38 cellular contexts compared by ENCODE assay signal in genomic region chr21:35370071-35370470, GRCh38.
"Had no signal": no experiment of that assay in that cellular context is flagged by ENCODE, and none has a peak within 500 bp of the region (broad histone marks: within the 10 kb centered on the region; RNA-seq: fewer than 3 reads in every experiment).

No MANE protein-coding gene starts in this region.

- H3K9me3 Mint-ChIP-seq: activated B cell treated with CpG ODN at 0.5 μM for 24 hours; activated CD4-positive, alpha-beta memory T cell treated with anti-CD3 and anti-CD28 coated beads for 36 hours; activated CD4-positive, alpha-beta T cell treated with anti-CD3 and anti-CD28 coated beads, Interleukin-2, amount 10 ng/mL, durations not matched to agents 24 days and 14 days; activated CD8-positive, alpha-beta T cell treated with anti-CD3 and anti-CD28 coated beads for 36 hours; activated naive CD4-positive, alpha-beta T cell treated with anti-CD3 and anti-CD28 coated beads for 36 hours; activated naive CD4-positive, alpha-beta T cell treated with anti-CD3 and anti-CD28 coated beads, Interleukin-2, amount 50 U/mL, for 72 hours; activated naive CD8-positive, alpha-beta T cell treated with anti-CD3 and anti-CD28 coated beads for 36 hours; activated T-cell treated with anti-CD3 and anti-CD28 coated beads, Interleukin-2, amount 50 U/mL, for 4 hours; activated T-cell treated with anti-CD3 and anti-CD28 coated beads, Interleukin-2, amount 50 U/mL, for 72 hours; activated T-helper 1 cell treated with anti-CD3 and anti-CD28 coated beads, Interleukin-12 subunit alpha, Interleukin-12 subunit beta, Interleukin-2, Interleukin-4 antibody, amounts not matched to agents 30 ng/mL and 10 ng/mL and 1 ng/mL, durations not matched to agents 14 hours and 24 hours and 36 hours; activated T-helper 17 cell treated with anti-CD3 and anti-CD28 coated beads, Interleukin-2, amount 50 U/mL, for 72 hours; T-helper 1 cell treated with Interleukin-12 subunit alpha and Interleukin-12 subunit beta and Interleukin-4 antibody, amounts not matched to agents 30 μg/mL and 1 μg/mL, for 36 hours; T-helper 2 cell treated with Interferon-gamma antibody and Interleukin-4, amounts not matched to agents 5 μg/mL and 100 μg/mL, for 36 hours had no signal

- H3K4me3 ChIP-seq: adrenal gland, body of pancreas, breast epithelium, cardiac muscle cell had no signal

- H3K4me1 Mint-ChIP-seq: activated B cell treated with CpG ODN at 0.5 μM for 24 hours; activated CD4-positive, alpha-beta T cell treated with anti-CD3 and anti-CD28 coated beads, Interleukin-2, amount 10 ng/mL, durations not matched to agents 24 days and 14 days; activated naive CD8-positive, alpha-beta T cell treated with anti-CD3 and anti-CD28 coated beads for 36 hours; activated T-helper 17 cell treated with anti-CD3 and anti-CD28 coated beads, Interleukin-2, amount 50 U/mL, for 72 hours had no signal

- H3K27ac Mint-ChIP-seq: activated B cell treated with CpG ODN at 0.5 μM for 24 hours; activated CD4-positive, alpha-beta memory T cell treated with anti-CD3 and anti-CD28 coated beads for 36 hours; activated CD4-positive, alpha-beta T cell treated with anti-CD3 and anti-CD28 coated beads, Interleukin-2, amount 10 ng/mL, durations not matched to agents 24 days and 14 days; activated CD8-positive, alpha-beta T cell treated with anti-CD3 and anti-CD28 coated beads for 36 hours; activated naive CD4-positive, alpha-beta T cell treated with anti-CD3 and anti-CD28 coated beads for 36 hours; activated naive CD4-positive, alpha-beta T cell treated with anti-CD3 and anti-CD28 coated beads, Interleukin-2, amount 50 U/mL, for 72 hours; activated naive CD8-positive, alpha-beta T cell treated with anti-CD3 and anti-CD28 coated beads for 36 hours; activated T-cell treated with anti-CD3 and anti-CD28 coated beads, Interleukin-2, amount 50 U/mL, for 72 hours; activated T-helper 1 cell treated with anti-CD3 and anti-CD28 coated beads, Interleukin-12 subunit alpha, Interleukin-12 subunit beta, Interleukin-2, Interleukin-4 antibody, amounts not matched to agents 30 ng/mL and 10 ng/mL and 1 ng/mL, durations not matched to agents 14 hours and 24 hours and 36 hours; activated T-helper 17 cell treated with anti-CD3 and anti-CD28 coated beads, Interleukin-2, amount 50 U/mL, for 72 hours; T-helper 1 cell treated with Interleukin-12 subunit alpha and Interleukin-12 subunit beta and Interleukin-4 antibody, amounts not matched to agents 30 μg/mL and 1 μg/mL, for 36 hours; T-helper 2 cell treated with Interferon-gamma antibody and Interleukin-4, amounts not matched to agents 5 μg/mL and 100 μg/mL, for 36 hours had no signal

- H3K27me3 ChIP-seq: body of pancreas, brain microvascular endothelial cell, breast epithelium had no signal

- H3K27ac ChIP-seq: adrenal gland, body of pancreas, brain microvascular endothelial cell, breast epithelium, cardiac muscle cell, VCaP had no signal

- H3K36me3 Mint-ChIP-seq: activated CD4-positive, alpha-beta memory T cell treated with anti-CD3 and anti-CD28 coated beads for 36 hours; activated naive CD4-positive, alpha-beta T cell treated with anti-CD3 and anti-CD28 coated beads, Interleukin-2, amount 50 U/mL, for 72 hours; activated naive CD8-positive, alpha-beta T cell treated with anti-CD3 and anti-CD28 coated beads for 36 hours had no signal

- H3K27me3 Mint-ChIP-seq: activated B cell treated with CpG ODN at 0.5 μM for 24 hours; activated CD4-positive, alpha-beta T cell treated with anti-CD3 and anti-CD28 coated beads, Interleukin-2, amount 10 ng/mL, durations not matched to agents 24 days and 14 days; activated CD8-positive, alpha-beta T cell treated with anti-CD3 and anti-CD28 coated beads for 36 hours; activated naive CD8-positive, alpha-beta T cell treated with anti-CD3 and anti-CD28 coated beads for 36 hours; activated T-helper 17 cell treated with anti-CD3 and anti-CD28 coated beads, Interleukin-2, amount 50 U/mL, for 72 hours had no signal

- H3K36me3 ChIP-seq: adrenal gland, brain microvascular endothelial cell, breast epithelium, cardiac muscle cell had no signal

- ATAC-seq: activated CD8-positive, alpha-beta T cell treated with anti-CD3 and anti-CD28 coated beads for 36 hours; activated naive CD4-positive, alpha-beta T cell treated with anti-CD3 and anti-CD28 coated beads, Interleukin-2, amount 50 U/mL, for 72 hours; activated T-cell treated with anti-CD3 and anti-CD28 coated beads, Interleukin-2, amount 50 U/mL, for 4 hours; activated T-cell treated with anti-CD3 and anti-CD28 coated beads, Interleukin-2, amount 50 U/mL, for 72 hours; activated T-helper 17 cell treated with anti-CD3 and anti-CD28 coated beads, Interleukin-2, amount 50 U/mL, for 72 hours; body of pancreas had no signal

- H3K4me1 ChIP-seq: adrenal gland, body of pancreas, breast epithelium had no signal

- DNase-seq: activated B cell treated with CpG ODN at 0.5 μM for 24 hours; activated CD4-positive, alpha-beta memory T cell treated with anti-CD3 and anti-CD28 coated beads for 36 hours; activated CD4-positive, alpha-beta T cell treated with anti-CD3 and anti-CD28 coated beads for 4 hours; activated CD4-positive, alpha-beta T cell treated with anti-CD3 and anti-CD28 coated beads, Interleukin-2, amount 10 ng/mL, durations not matched to agents 24 days and 14 days; activated CD4-positive, alpha-beta T cell treated with anti-CD3 and anti-CD28 coated beads, Interleukin-2, amount 50 U/mL, for 1 hour; activated CD4-positive, alpha-beta T cell treated with anti-CD3 and anti-CD28 coated beads, Interleukin-2, amount 50 U/mL, for 4 hours; activated CD4-positive, CD25-positive, alpha-beta regulatory T cell treated with anti-CD3 and anti-CD28 coated beads, Interleukin-2, amount 50 U/mL, for 72 hours; activated CD8-positive, alpha-beta memory T cell treated with anti-CD3 and anti-CD28 coated beads, Interleukin-2, amount 50 U/mL, for 4 hours; activated CD8-positive, alpha-beta T cell treated with anti-CD3 and anti-CD28 coated beads for 36 hours; activated effector memory CD4-positive, alpha-beta T cell treated with anti-CD3 and anti-CD28 coated beads, Interleukin-2, amount 50 U/mL, for 16 hours; activated gamma-delta T cell treated with Interleukin-2 at 50 U/mL for 16 hours; activated naive CD4-positive, alpha-beta T cell; activated naive CD4-positive, alpha-beta T cell treated with anti-CD3 and anti-CD28 coated beads for 36 hours; activated naive CD4-positive, alpha-beta T cell treated with anti-CD3 and anti-CD28 coated beads, Interleukin-2, amount 50 U/mL, for 16 hours; activated naive CD8-positive, alpha-beta T cell treated with anti-CD3 and anti-CD28 coated beads for 36 hours; activated T-cell treated with anti-CD3 and anti-CD28 coated beads for 4 hours; activated T-cell treated with anti-CD3 and anti-CD28 coated beads, Interleukin-2, amount 50 U/mL, for 1 hour; activated T-cell treated with anti-CD3 and anti-CD28 coated beads, Interleukin-2, amount 50 U/mL, for 4 hours; activated T-cell treated with anti-CD3 and anti-CD28 coated beads, Interleukin-2, amount 50 U/mL, for 72 hours; adrenal gland; amniotic stem cell; aorta; body of pancreas; brain microvascular endothelial cell; central memory CD4-positive, alpha-beta T cell; T-helper 2 cell; T-helper 9 cell had no signal

- H3K9me3 ChIP-seq: adrenal gland, body of pancreas, breast epithelium had no signal

- FAIRE-seq: astrocyte, colon, TTC549 had no signal

- H3K4me3 Mint-ChIP-seq: activated B cell treated with CpG ODN at 0.5 μM for 24 hours; activated CD4-positive, alpha-beta memory T cell treated with anti-CD3 and anti-CD28 coated beads for 36 hours; activated CD4-positive, alpha-beta T cell treated with anti-CD3 and anti-CD28 coated beads, Interleukin-2, amount 10 ng/mL, durations not matched to agents 24 days and 14 days; activated CD8-positive, alpha-beta T cell treated with anti-CD3 and anti-CD28 coated beads for 36 hours; activated naive CD4-positive, alpha-beta T cell treated with anti-CD3 and anti-CD28 coated beads for 36 hours; activated naive CD8-positive, alpha-beta T cell treated with anti-CD3 and anti-CD28 coated beads for 36 hours; activated T-cell treated with anti-CD3 and anti-CD28 coated beads, Interleukin-2, amount 50 U/mL, for 4 hours; activated T-cell treated with anti-CD3 and anti-CD28 coated beads, Interleukin-2, amount 50 U/mL, for 72 hours; activated T-helper 1 cell treated with anti-CD3 and anti-CD28 coated beads, Interleukin-12 subunit alpha, Interleukin-12 subunit beta, Interleukin-2, Interleukin-4 antibody, amounts not matched to agents 30 ng/mL and 10 ng/mL and 1 ng/mL, durations not matched to agents 14 hours and 24 hours and 36 hours; activated T-helper 17 cell treated with anti-CD3 and anti-CD28 coated beads, Interleukin-2, amount 50 U/mL, for 72 hours; T-helper 1 cell treated with Interleukin-12 subunit alpha and Interleukin-12 subunit beta and Interleukin-4 antibody, amounts not matched to agents 30 μg/mL and 1 μg/mL, for 36 hours; T-helper 2 cell treated with Interferon-gamma antibody and Interleukin-4, amounts not matched to agents 5 μg/mL and 100 μg/mL, for 36 hours had no signal
